ENCODE assay signal across 17 cellular contexts in the genomic region with DNA sequence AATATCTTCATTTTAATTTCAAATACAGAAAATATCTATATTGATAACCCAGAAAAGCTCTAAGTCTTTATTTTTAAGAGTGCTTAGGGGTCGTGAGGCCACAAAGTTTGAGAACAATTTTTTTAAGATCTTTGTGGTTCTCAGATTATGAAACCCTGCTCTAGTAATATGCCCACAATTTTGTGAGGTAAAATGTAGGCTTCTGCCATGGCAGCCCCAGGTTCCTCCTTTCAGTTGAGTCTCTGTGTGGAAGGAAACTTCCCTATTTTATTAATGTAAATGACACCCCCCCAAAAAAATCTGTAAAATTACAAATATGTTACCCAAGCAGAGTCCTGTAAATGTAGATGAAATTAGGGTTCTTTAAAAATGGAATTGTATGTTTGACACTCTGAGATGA.
"Had no signal": no experiment of that assay in that cellular context is flagged by ENCODE, and none has a peak within 500 bp of the region (broad histone marks: within the 10 kb centered on the region; RNA-seq: fewer than 3 reads in every experiment).

No MANE protein-coding gene starts in this region.

- H3K4me3 ChIP-seq: dorsolateral prefrontal cortex, heart right ventricle, pancreas, tibial artery, upper lobe of left lung, uterus had no signal

- ATAC-seq: heart right ventricle, pancreas, right cardiac atrium had no signal

- DNase-seq: dorsolateral prefrontal cortex; effector CD8-positive, alpha-beta T cell; heart right ventricle; hypothalamus; kidney glomerular epithelial cell; mesendoderm; naive B cell; occipital lobe; pancreas; right cardiac atrium; small intestine; stimulated activated CD4-positive, alpha-beta T cell treated with anti-CD3 and anti-CD28 coated beads, Interleukin-12 subunit alpha, Interleukin-12 subunit beta, amount 100 ng/mL, for 4 hours; stimulated activated CD4-positive, alpha-beta T cell treated with anti-CD3 and anti-CD28 coated beads, Interleukin-2, amount 100 ng/mL, for 48 hours; stimulated activated naive CD4-positive, alpha-beta T cell treated with Interleukin-2 at 50 U/mL for 16 hours; tibial artery; upper lobe of left lung; uterus had no signal
